ENCODE assay signal across 20 cellular contexts in genomic region chr9:136011376-136011702, GRCh38. TPM values are rescaled to one million over a fixed set of nuclear protein-coding genes. Genes with fewer than 3 reads are reported as not detected.
A peak's percentile ranks its signal among the peaks of the same experiment; 100 is the strongest.
DNase-seq lines count a peak whose midpoint lies in the region; TF ChIP-seq lines count a peak whose summit lies in the region.
"Had no signal": no experiment of that assay in that cellular context is flagged by ENCODE, and none has a peak within 500 bp of the region (broad histone marks: within the 10 kb centered on the region; RNA-seq: fewer than 3 reads in every experiment).

No MANE protein-coding gene starts in this region.

- H3K36me3 Mint-ChIP-seq in endodermal cell (ENCODE audit: low read depth) (peaks cover 2% of the 10 kb centered on the region), Caco-2 (ENCODE audit: insufficient read depth, unreplicated experiment) (peaks cover 19% of the 10 kb centered on the region)
- no peaks in the 10 kb centered on the region for H3K36me3 Mint-ChIP-seq in activated T-helper 2 cell treated with anti-CD3 and anti-CD28 coated beads, Interferon-gamma antibody, Interleukin-2, Interleukin-4, amounts not matched to agents 10 μg/mL and 5 μg/mL and 100 μg/mL, durations not matched to agents 14 hours and 24 hours and 36 hours (ENCODE audit: low read depth)

- H3K79me2 ChIP-seq in mesendoderm (ENCODE audit: control insufficient read depth, insufficient read depth, low read length): no peaks in the 10 kb centered on the region

- no peak overlapping the region for H2BK120ac ChIP-seq in mesendoderm (ENCODE audit: low read depth, low read length)

- H3K27me3 ChIP-seq in NT2/D1 (ENCODE audit: insufficient read depth, insufficient read length): no peaks in the 10 kb centered on the region
- H3K27me3 ChIP-seq in endodermal cell (ENCODE audit: control insufficient read depth, insufficient read depth, low read length, poor library complexity, severe bottlenecking): no peaks in the 10 kb centered on the region
- H3K27me3 ChIP-seq in mesendoderm (ENCODE audit: insufficient read depth, low read length, poor library complexity): no peaks in the 10 kb centered on the region
- no peaks in the 10 kb centered on the region for H3K27me3 ChIP-seq in Caco-2 (replicated peaks; ENCODE audit: control insufficient read depth, insufficient read depth, low read length)

- no peak overlapping the region for H2AK5ac ChIP-seq in mesendoderm (ENCODE audit: low read length)

- H3K27me3 Mint-ChIP-seq in endodermal cell (ENCODE audit: insufficient read depth): no peaks in the 10 kb centered on the region
- no peaks in the 10 kb centered on the region for H3K27me3 Mint-ChIP-seq in Caco-2 (ENCODE audit: insufficient read depth, unreplicated experiment)
- no peaks in the 10 kb centered on the region for H3K27me3 Mint-ChIP-seq in activated T-helper 2 cell treated with anti-CD3 and anti-CD28 coated beads, Interferon-gamma antibody, Interleukin-2, Interleukin-4, amounts not matched to agents 10 μg/mL and 5 μg/mL and 100 μg/mL, durations not matched to agents 14 hours and 24 hours and 36 hours (ENCODE audit: low read depth)
- H3K27me3 Mint-ChIP-seq: naive thymus-derived CD8-positive, alpha-beta T cell; T-cell had no signal

- DNase-seq in NT2/D1 (ENCODE audit: low read depth, low spot score): no peak
- DNase-seq in endodermal cell: no peak
- no peak for DNase-seq in mesendoderm
- DNase-seq in substantia nigra (lab: John Stamatoyannopoulos, UW): no peak
- DNase-seq in Caco-2: no peak
- no peak for DNase-seq in glomerular visceral epithelial cell (ENCODE audit: extremely low spot score)
- no peak for DNase-seq in AG08395 (ENCODE audit: low spot score)
- no peak for DNase-seq in activated T-helper 2 cell treated with anti-CD3 and anti-CD28 coated beads, Interferon-gamma antibody, Interleukin-2, Interleukin-4, amounts not matched to agents 10 μg/mL and 5 μg/mL and 100 μg/mL, durations not matched to agents 14 hours and 24 hours and 36 hours (ENCODE audit: low spot score)
- DNase-seq: activated B cell treated with CpG ODN at 0.5 μM for 24 hours; activated naive CD4-positive, alpha-beta T cell treated with anti-CD3 and anti-CD28 coated beads for 36 hours; DMS53; GOT3; kidney glomerular epithelial cell; NCI-H1436 treated with DMSO at 0.1 percent for 48 hours; NCI-H446; PC-3; stimulated activated naive CD4-positive, alpha-beta T cell; T-cell had no signal

- H3K4me3 Mint-ChIP-seq in endodermal cell: no peak overlapping the region
- no peak overlapping the region for H3K4me3 Mint-ChIP-seq in Caco-2 (ENCODE audit: unreplicated experiment)
- no peak overlapping the region for H3K4me3 Mint-ChIP-seq in activated T-helper 2 cell treated with anti-CD3 and anti-CD28 coated beads, Interferon-gamma antibody, Interleukin-2, Interleukin-4, amounts not matched to agents 10 μg/mL and 5 μg/mL and 100 μg/mL, durations not matched to agents 14 hours and 24 hours and 36 hours (ENCODE audit: low read depth)
- H3K4me3 Mint-ChIP-seq: activated B cell treated with CpG ODN at 0.5 μM for 24 hours; activated naive CD4-positive, alpha-beta T cell treated with anti-CD3 and anti-CD28 coated beads for 36 hours; naive thymus-derived CD8-positive, alpha-beta T cell; T-cell had no signal

- H4K8ac ChIP-seq in mesendoderm (ENCODE audit: low read depth, low read length): no peak overlapping the region

- no peaks in the 10 kb centered on the region for H3K9me3 ChIP-seq in NT2/D1 (ENCODE audit: insufficient read depth, low read length)
- no peaks in the 10 kb centered on the region for H3K9me3 ChIP-seq in endodermal cell (ENCODE audit: control insufficient read depth, low read length)
- no peaks in the 10 kb centered on the region for H3K9me3 ChIP-seq in Caco-2

- H3K9ac ChIP-seq in NT2/D1 (ENCODE audit: insufficient read length, low read depth): peak overlapping the region; percentile 1
- no peak overlapping the region for H3K9ac ChIP-seq in endodermal cell (ENCODE audit: extremely low read depth, low read length, poor library complexity, severe bottlenecking)
- no peak overlapping the region for H3K9ac ChIP-seq in mesendoderm (ENCODE audit: low read length)

- TF ChIP-seq CTCF in endodermal cell (conservative IDR thresholded peaks at IDR 0.05) (no peak), Caco-2 (IDR thresholded peaks at IDR 0.05; ENCODE audit: insufficient read depth in 1 of 2, low read depth in 1 of 2, low read length in 1 of 2, severe bottlenecking in 1 of 2, unreplicated experiment in 1 of 2) (no peak)

- H3K23ac ChIP-seq in mesendoderm (ENCODE audit: low read length): no peak overlapping the region

- H3K4ac ChIP-seq in mesendoderm (ENCODE audit: low read depth, low read length): no peak overlapping the region

- peaks cover 74% of the 10 kb centered on the region for H3K36me3 ChIP-seq in NT2/D1 (ENCODE audit: insufficient read depth, insufficient read length, low read length)
- H3K36me3 ChIP-seq in endodermal cell (ENCODE audit: control insufficient read depth, insufficient read depth, low read length): no peaks in the 10 kb centered on the region
- H3K36me3 ChIP-seq in mesendoderm (ENCODE audit: control insufficient read depth, insufficient read depth, low read length): no peaks in the 10 kb centered on the region
- H3K36me3 ChIP-seq in Caco-2 (ENCODE audit: control insufficient read depth, insufficient read depth, low read length): no peaks in the 10 kb centered on the region; the same call in 1 of the 2 replicates

- H4K5ac ChIP-seq in mesendoderm (ENCODE audit: low read length): no peak overlapping the region

- H2BK5ac ChIP-seq in mesendoderm (ENCODE audit: low read length): no peak overlapping the region

- H3K4me2 ChIP-seq in mesendoderm (ENCODE audit: low read length): no peak overlapping the region

- WGBS in endodermal cell (ENCODE audit: insufficient coverage in 1 of 2, insufficient read length in 1 of 2), 2 experiments: 70 to 71% methylated on average over 12 to 25 of the region's 25 CpGs
- no CpG with 5 or more reads among the region's 25 CpGs for WGBS in mesendoderm (ENCODE audit: extremely low coverage, insufficient coverage, low lambda C conversion rate)

- intact Hi-C loops in Caco-2 (cut with micrococcal nuclease; ENCODE audit: unreplicated experiment): no loop called here
- intact Hi-C loops in activated T-helper 2 cell treated with anti-CD3 and anti-CD28 coated beads, Interferon-gamma antibody, Interleukin-2, Interleukin-4, amounts not matched to agents 10 μg/mL and 5 μg/mL and 100 μg/mL, durations not matched to agents 14 hours and 24 hours and 36 hours (cut with micrococcal nuclease): no loop called here

- peak overlapping the region; percentile 52 for H3K56ac ChIP-seq in mesendoderm (ENCODE audit: low read length)

- POLR2A ChIA-PET in Caco-2 (lab: Charles Lee): no interaction called here

- no peaks in the 10 kb centered on the region for H3K79me1 ChIP-seq in mesendoderm (ENCODE audit: low read length)

- H3K27ac Mint-ChIP-seq in endodermal cell (no peak overlapping the region), Caco-2 (ENCODE audit: unreplicated experiment) (no peak overlapping the region)
- no peak overlapping the region for H3K27ac Mint-ChIP-seq in activated T-helper 2 cell treated with anti-CD3 and anti-CD28 coated beads, Interferon-gamma antibody, Interleukin-2, Interleukin-4, amounts not matched to agents 10 μg/mL and 5 μg/mL and 100 μg/mL, durations not matched to agents 14 hours and 24 hours and 36 hours
- H3K27ac Mint-ChIP-seq: activated B cell treated with CpG ODN at 0.5 μM for 24 hours; activated naive CD4-positive, alpha-beta T cell treated with anti-CD3 and anti-CD28 coated beads for 36 hours; naive thymus-derived CD8-positive, alpha-beta T cell; T-cell had no signal

- CTCF ChIA-PET in Caco-2 (lab: Charles Lee): no interaction called here

- H3K4me3 ChIP-seq in NT2/D1 (ENCODE audit: insufficient read length, low read depth) (no peak overlapping the region), endodermal cell (ENCODE audit: low read length) (no peak overlapping the region), mesendoderm (ENCODE audit: low read length) (no peak overlapping the region), Caco-2 (ENCODE audit: low read depth, low read length) (no peak overlapping the region)
- H3K4me3 ChIP-seq: K562 had no signal

- H3K4me1 Mint-ChIP-seq in endodermal cell (peaks cover 8% of the 10 kb centered on the region), Caco-2 (ENCODE audit: low read depth, unreplicated experiment) (peaks cover 16% of the 10 kb centered on the region)
- no peaks in the 10 kb centered on the region for H3K4me1 Mint-ChIP-seq in activated T-helper 2 cell treated with anti-CD3 and anti-CD28 coated beads, Interferon-gamma antibody, Interleukin-2, Interleukin-4, amounts not matched to agents 10 μg/mL and 5 μg/mL and 100 μg/mL, durations not matched to agents 14 hours and 24 hours and 36 hours (ENCODE audit: low read depth)
- H3K4me1 Mint-ChIP-seq: activated B cell treated with CpG ODN at 0.5 μM for 24 hours, T-cell had no signal

- peak overlapping the region; percentile 53 for H3K27ac ChIP-seq in endodermal cell (ENCODE audit: low read depth, low read length)
- H3K27ac ChIP-seq in mesendoderm (ENCODE audit: low read depth, low read length): no peak overlapping the region
- H3K27ac ChIP-seq in substantia nigra (ENCODE audit: low read depth, low read length, poor library complexity, severe bottlenecking): peak overlapping the region; percentile 74

- H3K4me1 ChIP-seq in NT2/D1 (ENCODE audit: insufficient read depth, insufficient read length) (peaks cover 67% of the 10 kb centered on the region), endodermal cell (ENCODE audit: control insufficient read depth, insufficient read depth, low read length) (peaks cover 3% of the 10 kb centered on the region), mesendoderm (ENCODE audit: control insufficient read depth, low read depth, low read length) (no peaks in the 10 kb centered on the region), Caco-2 (peaks cover 30% of the 10 kb centered on the region)

- no peak overlapping the region for H3K18ac ChIP-seq in mesendoderm (ENCODE audit: low read length)

- BruUV-seq in Caco-2 (replicated peaks; lab: Mats Ljungman, UMichigan): no TSS peak

- H3K9me3 Mint-ChIP-seq in endodermal cell (no peaks in the 10 kb centered on the region), Caco-2 (ENCODE audit: unreplicated experiment) (no peaks in the 10 kb centered on the region)
- H3K9me3 Mint-ChIP-seq in activated T-helper 2 cell treated with anti-CD3 and anti-CD28 coated beads, Interferon-gamma antibody, Interleukin-2, Interleukin-4, amounts not matched to agents 10 μg/mL and 5 μg/mL and 100 μg/mL, durations not matched to agents 14 hours and 24 hours and 36 hours: no peaks in the 10 kb centered on the region
- H3K9me3 Mint-ChIP-seq: activated B cell treated with CpG ODN at 0.5 μM for 24 hours; activated naive CD4-positive, alpha-beta T cell treated with anti-CD3 and anti-CD28 coated beads for 36 hours; naive thymus-derived CD8-positive, alpha-beta T cell; T-cell had no signal

- H2BK15ac ChIP-seq in mesendoderm (replicated peaks; ENCODE audit: low read depth): no peak overlapping the region

RNA-seq across cellular contexts. Expression of gene UBAC1, which starts 50.2 kb away (rescaled TPM):
- total RNA-seq in endodermal cell (10 to 100 TPM; 47.9 to 48.4 TPM), Caco-2 (2022) (50.7 and 55.4 TPM in 2 replicates)
- polyA plus RNA-seq in endodermal cell (2013, experiment 1 of 2): 43.3 TPM
- 38.8 TPM for polyA plus RNA-seq in endodermal cell (2013, experiment 2 of 2)
- polyA plus RNA-seq in mesendoderm (2013, experiment 1 of 2): 43.4 TPM
- 42.5 TPM for polyA plus RNA-seq in mesendoderm (2013, experiment 2 of 2)
- total RNA-seq in activated T-helper 2 cell treated with anti-CD3 and anti-CD28 coated beads, Interferon-gamma antibody, Interleukin-2, Interleukin-4, amounts not matched to agents 10 μg/mL and 5 μg/mL and 100 μg/mL, durations not matched to agents 14 hours and 24 hours and 36 hours: 42.3 and 47.2 TPM in 2 replicates
